Comparison of ENCODE assay signal across 22 cellular contexts in the genomic region with DNA sequence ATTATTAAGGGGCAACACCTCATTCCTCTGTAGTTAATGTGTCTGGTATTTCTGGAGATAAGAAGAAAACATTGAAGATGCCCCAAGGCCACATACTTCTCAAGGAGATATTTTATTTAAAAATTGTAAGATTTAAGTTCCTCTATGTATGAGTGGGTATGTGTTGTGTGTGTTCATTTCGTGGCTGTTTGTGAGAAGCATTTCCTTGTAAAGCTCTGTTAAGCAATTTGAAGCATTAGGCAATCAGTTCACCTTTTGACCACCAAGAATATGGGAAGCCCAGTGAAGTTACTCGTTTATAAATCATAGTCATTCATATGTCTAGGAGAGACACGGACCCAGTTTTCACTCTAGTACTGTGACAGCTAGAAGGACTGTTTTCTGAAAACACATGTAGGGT.
"Had no signal": no experiment of that assay in that cellular context is flagged by ENCODE, and none has a peak within 500 bp of the region (broad histone marks: within the 10 kb centered on the region; RNA-seq: fewer than 3 reads in every experiment).

No MANE protein-coding gene starts in this region.

- ATAC-seq: activated CD8-positive, alpha-beta T cell treated with anti-CD3 and anti-CD28 coated beads for 36 hours; activated T-helper 17 cell treated with anti-CD3 and anti-CD28 coated beads, Interleukin-2, amount 50 U/mL, for 72 hours; body of pancreas; esophagus mucosa; naive thymus-derived CD4-positive, alpha-beta T cell; T-cell had no signal

- DNase-seq: activated B cell treated with CpG ODN at 0.5 μM for 24 hours; activated CD4-positive, alpha-beta T cell treated with anti-CD3 and anti-CD28 coated beads for 4 hours; activated CD8-positive, alpha-beta T cell treated with anti-CD3 and anti-CD28 coated beads for 36 hours; activated naive CD4-positive, alpha-beta T cell; activated naive CD8-positive, alpha-beta T cell treated with anti-CD3 and anti-CD28 coated beads for 36 hours; activated T-cell treated with anti-CD3 and anti-CD28 coated beads, Interleukin-2, amount 50 U/mL, for 1 hour; amygdala; body of pancreas; effector CD8-positive, alpha-beta T cell; immature natural killer cell; naive thymus-derived CD4-positive, alpha-beta T cell; sigmoid colon; stimulated activated CD4-positive, alpha-beta T cell treated with anti-CD3 and anti-CD28 coated beads, Interleukin-12 subunit alpha, Interleukin-12 subunit beta, amount 100 ng/mL, for 4 hours; stimulated activated CD4-positive, alpha-beta T cell treated with anti-CD3 and anti-CD28 coated beads, Interleukin-1b, Interleukin-23, amount 100 ng/mL, for 48 hours; stimulated activated CD8-positive, alpha-beta memory T cell treated with anti-CD3 and anti-CD28 coated beads, Interleukin-4, amount 100 ng/mL, for 48 hours; stimulated activated naive CD4-positive, alpha-beta T cell; T-cell had no signal

- H3K27me3 Mint-ChIP-seq: activated B cell treated with CpG ODN at 0.5 μM for 24 hours; activated CD8-positive, alpha-beta T cell treated with anti-CD3 and anti-CD28 coated beads for 36 hours; activated naive CD8-positive, alpha-beta T cell treated with anti-CD3 and anti-CD28 coated beads for 36 hours; activated T-helper 17 cell treated with anti-CD3 and anti-CD28 coated beads, Interleukin-2, amount 50 U/mL, for 72 hours; dendritic cell treated with granulocyte-macrophage colony-stimulating factor and Interleukin-4, amounts not matched to agents 40 ng/mL and 50 ng/mL, for 4 days; memory B cell; naive thymus-derived CD4-positive, alpha-beta T cell; T-cell had no signal

- H3K27me3 ChIP-seq: body of pancreas, sigmoid colon had no signal

- H3K79me2 ChIP-seq: parathyroid adenoma had no signal

- H2AFZ ChIP-seq: parathyroid adenoma had no signal

- H3K36me3 ChIP-seq: sigmoid colon had no signal

- H3K4me3 ChIP-seq: body of pancreas, sigmoid colon had no signal

- H3K27ac Mint-ChIP-seq: activated B cell treated with CpG ODN at 0.5 μM for 24 hours; activated CD8-positive, alpha-beta T cell treated with anti-CD3 and anti-CD28 coated beads for 36 hours; activated naive CD8-positive, alpha-beta T cell treated with anti-CD3 and anti-CD28 coated beads for 36 hours; activated T-helper 17 cell treated with anti-CD3 and anti-CD28 coated beads, Interleukin-2, amount 50 U/mL, for 72 hours; dendritic cell treated with granulocyte-macrophage colony-stimulating factor and Interleukin-4, amounts not matched to agents 40 ng/mL and 50 ng/mL, for 4 days; immature natural killer cell; memory B cell; naive thymus-derived CD4-positive, alpha-beta T cell; T-cell had no signal

- H3K9me3 Mint-ChIP-seq: activated B cell treated with CpG ODN at 0.5 μM for 24 hours; activated naive CD8-positive, alpha-beta T cell treated with anti-CD3 and anti-CD28 coated beads for 36 hours; dendritic cell treated with granulocyte-macrophage colony-stimulating factor and Interleukin-4, amounts not matched to agents 40 ng/mL and 50 ng/mL, for 4 days had no signal

- H3K9me3 ChIP-seq: body of pancreas, sigmoid colon had no signal

- H3K4me1 Mint-ChIP-seq: activated B cell treated with CpG ODN at 0.5 μM for 24 hours; activated naive CD8-positive, alpha-beta T cell treated with anti-CD3 and anti-CD28 coated beads for 36 hours; activated T-helper 17 cell treated with anti-CD3 and anti-CD28 coated beads, Interleukin-2, amount 50 U/mL, for 72 hours; immature natural killer cell; memory B cell; naive thymus-derived CD4-positive, alpha-beta T cell; T-cell had no signal

- H3K4me3 Mint-ChIP-seq: activated B cell treated with CpG ODN at 0.5 μM for 24 hours; activated CD8-positive, alpha-beta T cell treated with anti-CD3 and anti-CD28 coated beads for 36 hours; activated naive CD8-positive, alpha-beta T cell treated with anti-CD3 and anti-CD28 coated beads for 36 hours; activated T-helper 17 cell treated with anti-CD3 and anti-CD28 coated beads, Interleukin-2, amount 50 U/mL, for 72 hours; dendritic cell treated with granulocyte-macrophage colony-stimulating factor and Interleukin-4, amounts not matched to agents 40 ng/mL and 50 ng/mL, for 4 days; immature natural killer cell; memory B cell; naive thymus-derived CD4-positive, alpha-beta T cell; T-cell had no signal

- H3K27ac ChIP-seq: body of pancreas, parathyroid adenoma, sigmoid colon had no signal

- H3K36me3 Mint-ChIP-seq: activated naive CD8-positive, alpha-beta T cell treated with anti-CD3 and anti-CD28 coated beads for 36 hours; immature natural killer cell; memory B cell; naive thymus-derived CD4-positive, alpha-beta T cell; T-cell had no signal

- H3K4me1 ChIP-seq: body of pancreas, parathyroid adenoma had no signal

- H3K9ac ChIP-seq: parathyroid adenoma had no signal
